1 cellular context compared by ENCODE assay signal in genomic region chr6:28866342-28867077, GRCh38.
TF ChIP-seq lines count a peak whose summit lies in the region.

No MANE protein-coding gene starts in this region.

TF ChIP-seq in HepG2, 621 proteins besides CTCF, POLR2A, EP300 and RAD21 (continued from another document):
- TF ChIP-seq, protein P1, sequence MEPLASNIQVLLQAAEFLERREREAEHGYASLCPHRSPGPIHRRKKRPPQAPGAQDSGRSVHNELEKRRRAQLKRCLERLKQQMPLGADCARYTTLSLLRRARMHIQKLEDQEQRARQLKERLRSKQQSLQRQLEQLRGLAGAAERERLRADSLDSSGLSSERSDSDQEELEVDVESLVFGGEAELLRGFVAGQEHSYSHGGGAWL (CRISPR knock-in tag; IDR thresholded peaks at IDR 0.05) = peak; percentile 57
- TF ChIP-seq MBNL3 (CRISPR knock-in tag; conservative IDR thresholded peaks at IDR 0.05) (no peak), ZBTB42 (CRISPR knock-in tag; IDR thresholded peaks at IDR 0.05) (0 out of 2 replicates have a peak, but pooled peaks have one; percentile 48), SP4 (CRISPR knock-in tag; IDR thresholded peaks at IDR 0.05) (no peak), PHB2 (IDR thresholded peaks at IDR 0.05; ENCODE audit: partially characterized antibody) (no peak)
